ENCODE assay signal across 7 cellular contexts in genomic region chr9:113219972-113220371, GRCh38. TPM values are rescaled to one million over a fixed set of nuclear protein-coding genes. Genes with fewer than 3 reads are reported as not detected.
DNase-seq lines count a peak whose midpoint lies in the region; ATAC-seq, FAIRE-seq and TF ChIP-seq lines count a peak whose summit lies in the region.

No MANE protein-coding gene starts in this region.

- no peak for TF ChIP-seq RAD21 in GM12878 (IDR thresholded peaks at IDR 0.05; ENCODE audit: insufficient read depth, low read depth, low read length)

- TF ChIP-seq EP300 in GM12878 (IDR thresholded peaks at IDR 0.05; ENCODE audit: borderline replicate concordance in 1 of 2, control insufficient read depth in 1 of 2, low read depth in 2 of 2, low read length in 2 of 2) = peak; percentile 44 to 61; a peak in 2 of 4 replicates

- H3K4me3 ChIP-seq in KMS-11 (IDR thresholded peaks at IDR 0.05; ENCODE audit: insufficient read depth, low read depth, low read length) = peak overlapping the region; percentile 24
- peak overlapping the region; percentile 86 for H3K4me3 ChIP-seq in GM12878
- H3K4me3 ChIP-seq in mucosa of rectum (ENCODE audit: low read length in 2 of 2) = peak overlapping the region; percentile 32 to 96

- SMC1A ChIA-PET in GM12878 (lab: Charles Lee; ENCODE audit: uncharacterized antibody, unreplicated experiment) = interaction anchor here (0.6 to 5.0 kb wide), 19 partner anchors 8 to 395 kb away, joined by 3 to 68 read pairs (median 5); partner anchors contain the start of genes C9orf43, CDC26, POLE3 and PRPF4

- no peaks in the 10 kb centered on the region for H3K36me3 ChIP-seq in KMS-11 (ENCODE audit: insufficient read depth)
- H3K36me3 ChIP-seq in GM12878 (ENCODE audit: control insufficient read depth in 2 of 2, insufficient read depth in 2 of 2, low read length in 1 of 2) = 0 out of 4 replicates have a peak, but pooled peaks cover 0 to 5% of the 10 kb centered on the region in 2 experiments
- H3K36me3 ChIP-seq in mucosa of rectum (ENCODE audit: control insufficient read depth in 2 of 2, insufficient read depth in 2 of 2, low read length in 2 of 2) = no peaks in the 10 kb centered on the region

- BruUV-seq in GM12878 (replicated peaks; lab: Mats Ljungman, UMichigan) = no TSS peak

- 0 out of 2 replicates have a peak overlapping the region, but pooled peaks have one; percentile 83 for H2AFZ ChIP-seq in KMS-11 (ENCODE audit: low read depth)
- no peak overlapping the region for H2AFZ ChIP-seq in GM12878 (ENCODE audit: control insufficient read depth, low read depth, low read length)

- 0% methylated on average over 1 of the region's 1 CpG for WGBS in GM12878 (ENCODE audit: insufficient coverage, insufficient replicate concordance, low lambda C conversion rate, missing lambda C conversion rate)

- H3K79me2 ChIP-seq in KMS-11 (ENCODE audit: insufficient read depth, low read depth) (peaks cover 39% of the 10 kb centered on the region), GM12878 (ENCODE audit: control insufficient read depth, insufficient read depth, low read length) (peaks cover 78% of the 10 kb centered on the region)

- TF ChIP-seq CTCF in KMS-11 (conservative IDR thresholded peaks at IDR 0.05; ENCODE audit: low read depth, low read length) = no peak
- no peak for TF ChIP-seq CTCF in GM12878 (IDR thresholded peaks at IDR 0.05 in 2 of 3, conservative IDR thresholded peaks at IDR 0.05 in 1 of 3; ENCODE audit: control insufficient read depth in 2 of 3, extremely low read depth in 1 of 3, insufficient read depth in 1 of 3, low read depth in 3 of 3, low read length in 3 of 3)

- peak overlapping the region; percentile 37; the same call in 1 of the 2 replicates for H3K27ac ChIP-seq in KMS-11
- peak overlapping the region; percentile 95 for H3K27ac ChIP-seq in GM12878 (ENCODE audit: control insufficient read depth, insufficient read depth)
- peak overlapping the region in 1 of 2 donors; percentile 26 for H3K27ac ChIP-seq in mucosa of rectum (ENCODE audit: low read depth in 2 of 2, low read length in 2 of 2)

- H3K27me3 ChIP-seq in KMS-11 (ENCODE audit: insufficient read depth, low read depth) (no peaks in the 10 kb centered on the region), GM12878 (replicated peaks in 1 of 2; ENCODE audit: control insufficient read depth in 2 of 2, insufficient read depth in 2 of 2, low read length in 1 of 2) (no peaks in the 10 kb centered on the region), mucosa of rectum (ENCODE audit: control insufficient read depth in 2 of 2, insufficient read depth in 2 of 2, low read length in 2 of 2) (no peaks in the 10 kb centered on the region)

- no peaks in the 10 kb centered on the region for H3K9me3 ChIP-seq in GM12878 (replicated peaks; ENCODE audit: control insufficient read depth, insufficient read depth, low read length)
- H3K9me3 ChIP-seq in mucosa of rectum (ENCODE audit: control insufficient read depth in 2 of 2, low read length in 2 of 2) = no peaks in the 10 kb centered on the region

- no peak for DNase-seq in GM12891 (ENCODE audit: insufficient read length, low spot score)
- DNase-seq in GM12878 (ENCODE audit: low read depth, low spot score) = peak; percentile 77
- no peak for DNase-seq in NCI-H82 treated with DMSO at 0.1 percent for 48 hours (lab: John Stamatoyannopoulos, UW; ENCODE audit: unreplicated experiment)
- no peak for DNase-seq in NCI-H524 (lab: John Stamatoyannopoulos, UW)

- H3K4me2 ChIP-seq in KMS-11 (peak overlapping the region; percentile 87), GM12878 (ENCODE audit: control insufficient read depth, insufficient read depth) (peak overlapping the region; percentile 98)

- peak; percentile 62 for ATAC-seq in GM21619 (IDR thresholded peaks at IDR 0.05; ENCODE audit: unreplicated experiment)
- ATAC-seq in GM12878 = peak; percentile 78

- POLR2A ChIA-PET in GM12878 (lab: Charles Lee) = interaction anchor here (0.7 to 4.5 kb wide), 6 partner anchors 12 to 734 kb away, joined by 3 to 32 read pairs (median 6); partner anchors contain the start of genes C9orf43, CDC26, KIAA1958 and POLE3

- H3K9ac ChIP-seq in KMS-11 (0 out of 2 replicates have a peak overlapping the region, but pooled peaks have one; percentile 70), GM12878 (ENCODE audit: control insufficient read depth, insufficient read depth, low read length) (peak overlapping the region; percentile 70), mucosa of rectum (ENCODE audit: low read depth in 1 of 2, low read length in 2 of 2) (peak overlapping the region in 1 of 2 donors; percentile 93)

- peaks cover 33% of the 10 kb centered on the region for H3K4me1 ChIP-seq in KMS-11 (ENCODE audit: low read depth, poor library complexity, severe bottlenecking)
- H3K4me1 ChIP-seq in GM12878 (ENCODE audit: control insufficient read depth, insufficient read depth, low read length) = peaks cover 4% of the 10 kb centered on the region; the same call in 1 of the 2 replicates
- peaks cover 4 to 21% of the 10 kb centered on the region in 2 donors for H3K4me1 ChIP-seq in mucosa of rectum (ENCODE audit: control insufficient read depth in 2 of 2, insufficient read depth in 2 of 2, low read length in 2 of 2)

- intact Hi-C loops in GM12878 (cut with micrococcal nuclease; ENCODE audit: unreplicated experiment) = loop anchor here (1.0 to 10.0 kb wide), 3 partner anchors 55 to 185 kb away; partner anchors contain the start of genes ALAD, CDC26 and PRPF4

- no peak for TF ChIP-seq POLR2A in GM12891 (IDR thresholded peaks at IDR 0.05; ENCODE audit: low read depth, low read length)
- TF ChIP-seq POLR2A in GM12878 (IDR thresholded peaks at IDR 0.05; ENCODE audit: low read depth, low read length) = no peak

- H4K20me1 ChIP-seq in KMS-11 (ENCODE audit: insufficient read depth) (no peaks in the 10 kb centered on the region), GM12878 (ENCODE audit: control insufficient read depth, insufficient read depth) (no peaks in the 10 kb centered on the region)

- FAIRE-seq in GM12891 (lab: Jason Lieb, UNC) = peak; percentile 85
- FAIRE-seq in GM12878 (lab: Jason Lieb, UNC) = peak; percentile 68

- RAD21 ChIA-PET in GM12878 (lab: Charles Lee; ENCODE audit: unreplicated experiment) = interaction anchor here (0.7 to 5.1 kb wide), 10 partner anchors 12 to 438 kb away, joined by 3 to 32 read pairs (median 4); partner anchors contain the start of genes C9orf43, CDC26, POLE3 and PRPF4

- CTCF ChIA-PET in GM12878 (lab: Yijun Ruan, JAX) = interaction anchor here (1.1 to 4.8 kb wide), 8 partner anchors 33 to 361 kb away, joined by 3 to 52 read pairs (median 4); partner anchors contain the start of genes C9orf43, CDC26, POLE3 and PRPF4

- in situ Hi-C loops in GM12878 (cut with MboI) = no loop called here

RNA-seq across cellular contexts. Expression of gene FKBP15, which starts 1.1 kb away (rescaled TPM):
- polyA plus RNA-seq in GM12891 (2012; ENCODE audit: low read depth, missing spikeins) = 22.1 TPM
- total RNA-seq in GM12878 (2013; cell fraction: nucleolus; rRNA removed) = 161 and 163 TPM in 2 replicates
- total RNA-seq in GM12878 (2014; rRNA removed) = 21.7 and 22.8 TPM in 2 replicates
- 20.1 and 20.4 TPM in 2 replicates for total RNA-seq in GM12878 (2014; rRNA removed; fragmentation: Illumina TruSeq; extraction: Trizol)
- 22.1 and 26.6 TPM in 2 replicates for total RNA-seq in GM12878 (2021)
- 12.8 TPM for polyA plus RNA-seq in GM12878 (2011; ENCODE audit: low read depth)
- 43.0 and 53.4 TPM in 2 replicates for polyA plus RNA-seq in GM12878 (2011; rRNA removed)
- polyA plus RNA-seq in GM12878 (2011; cell fraction: cytosol; rRNA removed) = 35.9 and 58.7 TPM in 2 replicates
- 91.6 and 119 TPM in 2 replicates for polyA plus RNA-seq in GM12878 (2011; cell fraction: nucleus; rRNA removed)
- polyA plus RNA-seq in GM12878 (2012) = 18.6 and 24.1 TPM in 2 replicates
- polyA plus RNA-seq in GM12878 (2014; fragmentation: Illumina TruSeq; extraction: Trizol) = 25.6 and 26.7 TPM in 2 replicates
- 1 to 10 TPM; 5.0 to 8.2 TPM for polyA plus RNA-seq in GM12878 (2014; fragmentation: Nextera tagmentation; extraction: Ambion mirVana)
- polyA plus RNA-seq in GM12878 (2014; rRNA removed) = 18.8 and 20.5 TPM in 2 replicates
- polyA plus RNA-seq in GM12878 (2016; fragmentation: Nextera tagmentation; extraction: Ambion mirVana) = 10 to 100 TPM; 21.1 to 21.3 TPM
- polyA minus RNA-seq in GM12878 (2011; rRNA and poly(A)+ RNA removed) = 125 and 127 TPM in 2 replicates
- 18.7 and 27.8 TPM in 2 replicates for polyA minus RNA-seq in GM12878 (2011; cell fraction: cytosol; rRNA and poly(A)+ RNA removed)
- 80.9 and 100 TPM in 2 replicates for polyA minus RNA-seq in GM12878 (2011; cell fraction: nucleus; rRNA and poly(A)+ RNA removed)

RNA-seq across cellular contexts. Expression of gene SLC31A1, which starts 1.4 kb away (rescaled TPM):
- 7.8 TPM for polyA plus RNA-seq in GM12891 (2012; ENCODE audit: low read depth, missing spikeins)
- 17.7 and 23.7 TPM in 2 replicates for total RNA-seq in GM12878 (2013; cell fraction: nucleolus; rRNA removed)
- total RNA-seq in GM12878 (2014; rRNA removed) = 8.9 and 9.4 TPM in 2 replicates
- total RNA-seq in GM12878 (2014; rRNA removed; fragmentation: Illumina TruSeq; extraction: Trizol) = 12.4 and 12.6 TPM in 2 replicates
- 11.5 and 12.0 TPM in 2 replicates for total RNA-seq in GM12878 (2021)
- 18.7 TPM for polyA plus RNA-seq in GM12878 (2011; ENCODE audit: low read depth)
- 16.2 and 17.6 TPM in 2 replicates for polyA plus RNA-seq in GM12878 (2011; rRNA removed)
- 12.7 and 16.3 TPM in 2 replicates for polyA plus RNA-seq in GM12878 (2011; cell fraction: cytosol; rRNA removed)
- 2.9 and 3.1 TPM in 2 replicates for polyA plus RNA-seq in GM12878 (2011; cell fraction: nucleus; rRNA removed)
- 14.4 and 16.1 TPM in 2 replicates for polyA plus RNA-seq in GM12878 (2012)
- 16.0 and 18.4 TPM in 2 replicates for polyA plus RNA-seq in GM12878 (2014; fragmentation: Illumina TruSeq; extraction: Trizol)
- polyA plus RNA-seq in GM12878 (2014; fragmentation: Nextera tagmentation; extraction: Ambion mirVana) = 10 to 100 TPM in 1 of 2 experiments, 1 to 10 TPM in 1; 7.3 to 10.0 TPM
- polyA plus RNA-seq in GM12878 (2014; rRNA removed) = 10.0 and 10.7 TPM in 2 replicates
- polyA plus RNA-seq in GM12878 (2016; fragmentation: Nextera tagmentation; extraction: Ambion mirVana) = 10 to 100 TPM in 1 of 2 experiments, 1 to 10 TPM in 1; 9.4 to 11.0 TPM
- polyA minus RNA-seq in GM12878 (2011; rRNA and poly(A)+ RNA removed) = 14.3 and 17.7 TPM in 2 replicates
- 6.7 and 7.0 TPM in 2 replicates for polyA minus RNA-seq in GM12878 (2011; cell fraction: cytosol; rRNA and poly(A)+ RNA removed)
- polyA minus RNA-seq in GM12878 (2011; cell fraction: nucleus; rRNA and poly(A)+ RNA removed) = 6.3 and 9.3 TPM in 2 replicates

RNA-seq across cellular contexts. Expression of gene CDC26, which starts 55.4 kb away (rescaled TPM):
- 41.6 TPM for polyA plus RNA-seq in GM12891 (2012; ENCODE audit: low read depth, missing spikeins)
- total RNA-seq in GM12878 (2013; cell fraction: nucleolus; rRNA removed) = 4.2 and 4.8 TPM in 2 replicates
- total RNA-seq in GM12878 (2014; rRNA removed) (32.1 and 33.7 TPM in 2 replicates), GM12878 (2014; rRNA removed; fragmentation: Illumina TruSeq; extraction: Trizol) (55.1 and 56.9 TPM in 2 replicates), GM12878 (2021) (28.2 and 28.9 TPM in 2 replicates)
- 60.0 TPM for polyA plus RNA-seq in GM12878 (2011; ENCODE audit: low read depth)
- polyA plus RNA-seq in GM12878 (2011; rRNA removed) (46.2 and 60.9 TPM in 2 replicates), GM12878 (2014; fragmentation: Illumina TruSeq; extraction: Trizol) (66.1 and 81.1 TPM in 2 replicates), GM12878 (2014; fragmentation: Nextera tagmentation; extraction: Ambion mirVana) (100 to 1,000 TPM; 140 to 156 TPM), GM12878 (2014; rRNA removed) (33.2 and 44.8 TPM in 2 replicates), GM12878 (2016; fragmentation: Nextera tagmentation; extraction: Ambion mirVana) (100 to 1,000 TPM in 1 of 2 experiments, 10 to 100 TPM in 1; 97.4 to 102 TPM)
- 15.8 and 23.8 TPM in 2 replicates for polyA plus RNA-seq in GM12878 (2011; cell fraction: cytosol; rRNA removed)
- polyA plus RNA-seq in GM12878 (2011; cell fraction: nucleus; rRNA removed) = 14.3 and 18.4 TPM in 2 replicates
- polyA plus RNA-seq in GM12878 (2012) = 42.9 and 50.7 TPM in 2 replicates
- 8.3 and 8.5 TPM in 2 replicates for polyA minus RNA-seq in GM12878 (2011; rRNA and poly(A)+ RNA removed)
- 2.1 and 6.3 TPM in 2 replicates for polyA minus RNA-seq in GM12878 (2011; cell fraction: cytosol; rRNA and poly(A)+ RNA removed)
- polyA minus RNA-seq in GM12878 (2011; cell fraction: nucleus; rRNA and poly(A)+ RNA removed) = 2.8 and 3.4 TPM in 2 replicates

RNA-seq across cellular contexts. Expression of gene PRPF4, which starts 55.5 kb away (rescaled TPM):
- 20.9 TPM for polyA plus RNA-seq in GM12891 (2012; ENCODE audit: low read depth, missing spikeins)
- 27.6 and 28.1 TPM in 2 replicates for total RNA-seq in GM12878 (2013; cell fraction: nucleolus; rRNA removed)
- total RNA-seq in GM12878 (2014; rRNA removed) (39.5 and 43.3 TPM in 2 replicates), GM12878 (2014; rRNA removed; fragmentation: Illumina TruSeq; extraction: Trizol) (38.4 and 39.0 TPM in 2 replicates), GM12878 (2021) (28.6 and 31.7 TPM in 2 replicates)
- 20.0 TPM for polyA plus RNA-seq in GM12878 (2011; ENCODE audit: low read depth)
- polyA plus RNA-seq in GM12878 (2011; rRNA removed) (18.0 and 28.4 TPM in 2 replicates), GM12878 (2014; fragmentation: Illumina TruSeq; extraction: Trizol) (43.5 and 49.9 TPM in 2 replicates), GM12878 (2014; fragmentation: Nextera tagmentation; extraction: Ambion mirVana) (10 to 100 TPM; 23.0 to 43.5 TPM), GM12878 (2014; rRNA removed) (26.3 and 31.2 TPM in 2 replicates), GM12878 (2016; fragmentation: Nextera tagmentation; extraction: Ambion mirVana) (10 to 100 TPM; 46.7 to 48.1 TPM)
- polyA plus RNA-seq in GM12878 (2011; cell fraction: cytosol; rRNA removed) = 24.1 and 29.7 TPM in 2 replicates
- polyA plus RNA-seq in GM12878 (2011; cell fraction: nucleus; rRNA removed) = 12.8 and 19.8 TPM in 2 replicates
- polyA plus RNA-seq in GM12878 (2012) = 22.1 and 25.5 TPM in 2 replicates
- polyA minus RNA-seq in GM12878 (2011; rRNA and poly(A)+ RNA removed) = 16.4 and 19.3 TPM in 2 replicates
- 6.5 and 11.5 TPM in 2 replicates for polyA minus RNA-seq in GM12878 (2011; cell fraction: cytosol; rRNA and poly(A)+ RNA removed)
- 5.1 and 10.2 TPM in 2 replicates for polyA minus RNA-seq in GM12878 (2011; cell fraction: nucleus; rRNA and poly(A)+ RNA removed)

Comparison
In these comparisons a context has a peak if more than half of its experiments do, and no peak if none do; other contexts are left out.
1. H3K4me3 ChIP-seq: peak in every context shown above with its lines; median percentile 86 in GM12878; 64 in mucosa of rectum; 24 in KMS-11.